7 cellular contexts compared by ENCODE assay signal in the genomic region with DNA sequence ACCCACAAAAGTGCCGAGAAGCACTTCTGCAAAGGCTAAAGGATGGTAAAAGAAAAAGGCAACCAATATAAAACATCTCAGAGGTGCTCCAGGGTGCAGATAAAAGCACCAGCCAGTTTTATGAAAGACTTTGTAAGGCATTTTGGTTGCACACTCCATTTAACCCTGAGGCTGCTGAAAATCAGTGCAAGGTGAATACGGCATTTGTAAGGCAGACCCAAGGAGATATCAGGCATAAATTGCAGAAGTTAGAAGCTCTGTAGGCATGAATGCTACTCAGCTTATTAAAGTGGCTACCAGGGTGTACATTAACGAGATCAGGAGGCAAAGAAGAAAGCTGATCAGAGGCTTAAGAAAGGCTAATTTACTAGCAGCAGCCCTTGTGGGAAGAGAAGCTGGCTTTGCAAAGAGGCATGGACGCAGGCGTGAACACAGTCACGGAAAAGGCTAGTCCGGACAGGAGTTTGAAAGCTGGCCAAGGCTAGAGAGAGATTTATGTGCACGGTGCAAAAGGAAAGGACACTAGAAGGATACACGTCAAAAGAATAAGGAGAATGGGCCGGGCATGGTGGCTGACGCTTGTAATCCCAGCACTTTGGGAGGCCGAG.
DNase-seq lines count a peak whose midpoint lies in the region; ATAC-seq lines count a peak whose summit lies in the region.

No MANE protein-coding gene starts in this region.

- H3K4me3 ChIP-seq in Jurkat, Clone E6-1 (ENCODE audit: low read length), result peak overlapping the region; percentile 49

- peak overlapping the region; percentile 86 to 89 for H3K27ac Mint-ChIP-seq in activated naive CD4-positive, alpha-beta T cell treated with anti-CD3 and anti-CD28 coated beads, Interleukin-2, amount 50 U/mL, for 72 hours
- peak overlapping the region; percentile 73 to 95 (median 86) for H3K27ac Mint-ChIP-seq in immature natural killer cell
- H3K27ac Mint-ChIP-seq in stimulated activated memory B cell treated with anti-CD40 and anti-IgM and Interleukin-4, amounts not matched to agents 10 μg/mL and 1 μg/mL and 100 μg/mL, for 72 hours, result peak overlapping the region; percentile 92

- H3K27me3 Mint-ChIP-seq in immature natural killer cell (ENCODE audit: low read depth in 3 of 3), result peaks cover 1 to 2% (median 2%) of the 10 kb centered on the region in 3 donors
- no peaks in the 10 kb centered on the region for H3K27me3 Mint-ChIP-seq in stimulated activated memory B cell treated with anti-CD40 and anti-IgM and Interleukin-4, amounts not matched to agents 10 μg/mL and 1 μg/mL and 100 μg/mL, for 72 hours

- DNase-seq in Jurkat, Clone E6-1 (ENCODE audit: low read depth, low spot score), result no peak
- no peak for DNase-seq in activated naive CD4-positive, alpha-beta T cell treated with anti-CD3 and anti-CD28 coated beads, Interleukin-2, amount 50 U/mL, for 72 hours (ENCODE audit: low spot score in 2 of 2)
- DNase-seq in immature natural killer cell (no peak), hippocampal formation (lab: John Stamatoyannopoulos, UW) (no peak)
- DNase-seq in activated CD4-positive, alpha-beta T cell treated with anti-CD3 and anti-CD28 coated beads, Interleukin-2, amount 50 U/mL, for 4 hours, result no peak

- H3K4me1 Mint-ChIP-seq in immature natural killer cell, result peaks cover 19 to 21% of the 10 kb centered on the region in 2 donors
- peaks cover 22% of the 10 kb centered on the region for H3K4me1 Mint-ChIP-seq in stimulated activated memory B cell treated with anti-CD40 and anti-IgM and Interleukin-4, amounts not matched to agents 10 μg/mL and 1 μg/mL and 100 μg/mL, for 72 hours

- H3K9me3 Mint-ChIP-seq in activated naive CD4-positive, alpha-beta T cell treated with anti-CD3 and anti-CD28 coated beads, Interleukin-2, amount 50 U/mL, for 72 hours, result peaks cover 0 to 6% of the 10 kb centered on the region in 2 donors
- H3K9me3 Mint-ChIP-seq in immature natural killer cell, result no peaks in the 10 kb centered on the region
- H3K9me3 Mint-ChIP-seq in stimulated activated memory B cell treated with anti-CD40 and anti-IgM and Interleukin-4, amounts not matched to agents 10 μg/mL and 1 μg/mL and 100 μg/mL, for 72 hours, result peaks cover 3% of the 10 kb centered on the region

- peak overlapping the region; percentile 88 to 93 (median 90) for H3K4me3 Mint-ChIP-seq in immature natural killer cell
- H3K4me3 Mint-ChIP-seq in stimulated activated memory B cell treated with anti-CD40 and anti-IgM and Interleukin-4, amounts not matched to agents 10 μg/mL and 1 μg/mL and 100 μg/mL, for 72 hours, result peak overlapping the region; percentile 85

- peak in 1 of 2 donors; percentile 5 for ATAC-seq in activated naive CD4-positive, alpha-beta T cell treated with anti-CD3 and anti-CD28 coated beads, Interleukin-2, amount 50 U/mL, for 72 hours
- no peak for ATAC-seq in stimulated activated memory B cell treated with anti-CD40 and anti-IgM and Interleukin-4, amounts not matched to agents 10 μg/mL and 1 μg/mL and 100 μg/mL, for 72 hours
- ATAC-seq in HG02852 (IDR thresholded peaks at IDR 0.05; ENCODE audit: unreplicated experiment), result no peak

- H3K36me3 Mint-ChIP-seq in activated naive CD4-positive, alpha-beta T cell treated with anti-CD3 and anti-CD28 coated beads, Interleukin-2, amount 50 U/mL, for 72 hours, result peaks cover 12 to 17% of the 10 kb centered on the region in 2 donors
- H3K36me3 Mint-ChIP-seq in immature natural killer cell, result peaks cover 0 to 3% (median 0%) of the 10 kb centered on the region in 3 donors
- peaks cover 4% of the 10 kb centered on the region for H3K36me3 Mint-ChIP-seq in stimulated activated memory B cell treated with anti-CD40 and anti-IgM and Interleukin-4, amounts not matched to agents 10 μg/mL and 1 μg/mL and 100 μg/mL, for 72 hours
